In genomic region chr6:122799916-122800701, GRCh38 we compare ENCODE assay signal across 1 cellular context.
TF ChIP-seq lines count a peak whose summit lies in the region.

No MANE protein-coding gene starts in this region.

TF ChIP-seq in IMR-90, 13 proteins besides CTCF, POLR2A, EP300 and RAD21:
- TF ChIP-seq BHLHE40 (IDR thresholded peaks at IDR 0.05; ENCODE audit: low read depth, low read length) (no peak), NFE2L2 (IDR thresholded peaks at IDR 0.05; ENCODE audit: low read depth, low read length) (no peak), RCOR1 (IDR thresholded peaks at IDR 0.05; ENCODE audit: insufficient replicate concordance, low read length) (no peak), CHD1 (IDR thresholded peaks at IDR 0.05; ENCODE audit: low read depth, low read length) (no peak), MAFK (IDR thresholded peaks at IDR 0.05; ENCODE audit: low read depth, low read length) (no peak), RFX5 (IDR thresholded peaks at IDR 0.05; ENCODE audit: low read depth, low read length) (no peak), MXI1 (IDR thresholded peaks at IDR 0.05; ENCODE audit: borderline replicate concordance, low read depth, low read length) (no peak)
- TF ChIP-seq, protein P1, sequence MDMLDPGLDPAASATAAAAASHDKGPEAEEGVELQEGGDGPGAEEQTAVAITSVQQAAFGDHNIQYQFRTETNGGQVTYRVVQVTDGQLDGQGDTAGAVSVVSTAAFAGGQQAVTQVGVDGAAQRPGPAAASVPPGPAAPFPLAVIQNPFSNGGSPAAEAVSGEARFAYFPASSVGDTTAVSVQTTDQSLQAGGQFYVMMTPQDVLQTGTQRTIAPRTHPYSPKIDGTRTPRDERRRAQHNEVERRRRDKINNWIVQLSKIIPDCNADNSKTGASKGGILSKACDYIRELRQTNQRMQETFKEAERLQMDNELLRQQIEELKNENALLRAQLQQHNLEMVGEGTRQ (IDR thresholded peaks at IDR 0.05; ENCODE audit: low read depth, low read length), result no peak
- TF ChIP-seq, protein P2, sequence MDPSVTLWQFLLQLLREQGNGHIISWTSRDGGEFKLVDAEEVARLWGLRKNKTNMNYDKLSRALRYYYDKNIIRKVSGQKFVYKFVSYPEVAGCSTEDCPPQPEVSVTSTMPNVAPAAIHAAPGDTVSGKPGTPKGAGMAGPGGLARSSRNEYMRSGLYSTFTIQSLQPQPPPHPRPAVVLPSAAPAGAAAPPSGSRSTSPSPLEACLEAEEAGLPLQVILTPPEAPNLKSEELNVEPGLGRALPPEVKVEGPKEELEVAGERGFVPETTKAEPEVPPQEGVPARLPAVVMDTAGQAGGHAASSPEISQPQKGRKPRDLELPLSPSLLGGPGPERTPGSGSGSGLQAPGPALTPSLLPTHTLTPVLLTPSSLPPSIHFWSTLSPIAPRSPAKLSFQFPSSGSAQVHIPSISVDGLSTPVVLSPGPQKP (IDR thresholded peaks at IDR 0.05; ENCODE audit: borderline replicate concordance, low read depth, low read length), result no peak
